ENCODE assay signal across 7 cellular contexts in the genomic region with DNA sequence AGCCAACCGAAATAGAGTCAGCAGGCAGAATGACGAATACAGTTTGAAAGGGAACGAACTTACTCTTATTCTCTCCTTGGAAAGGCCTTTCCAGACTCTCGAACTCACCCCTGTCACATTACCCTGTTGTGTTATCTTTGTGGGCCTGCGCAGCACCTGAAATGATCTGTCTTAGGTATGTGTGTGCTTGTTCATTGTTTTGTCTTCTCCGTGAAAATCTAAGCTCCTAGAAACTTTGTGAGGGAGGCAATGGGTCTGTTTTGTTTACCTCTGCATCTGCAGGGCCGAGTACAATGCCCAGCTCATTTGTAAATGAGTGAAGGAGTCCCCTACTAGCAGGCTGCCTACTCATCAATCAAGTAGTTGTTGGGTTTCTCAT.
DNase-seq lines count a peak whose midpoint lies in the region; ATAC-seq and TF ChIP-seq lines count a peak whose summit lies in the region.

No MANE protein-coding gene starts in this region.

- no peaks in the 10 kb centered on the region for H3K9me2 ChIP-seq in OCI-LY1 (ENCODE audit: low read depth, low read length)

- H3K27me3 ChIP-seq in OCI-LY1 (ENCODE audit: insufficient read depth, low read length) = no peaks in the 10 kb centered on the region

- no peaks in the 10 kb centered on the region for H3K27me3 Mint-ChIP-seq in stimulated activated naive B cell treated with anti-CD40 and anti-IgM and Interleukin-4, amounts not matched to agents 10 μg/mL and 1 μg/mL and 100 μg/mL, for 72 hours

- H3K9ac ChIP-seq in OCI-LY1 (ENCODE audit: low read length) = peak overlapping the region; percentile 73

- no peaks in the 10 kb centered on the region for H4K20me1 ChIP-seq in OCI-LY1 (ENCODE audit: insufficient read depth, low read length)

- peaks cover 31 to 52% of the 10 kb centered on the region in 2 donors for H3K4me1 Mint-ChIP-seq in stimulated activated naive B cell treated with anti-CD40 and anti-IgM and Interleukin-4, amounts not matched to agents 10 μg/mL and 1 μg/mL and 100 μg/mL, for 72 hours

- peak overlapping the region; percentile 84 for H3K27ac Mint-ChIP-seq in stimulated activated naive B cell treated with anti-CD40 and anti-IgM and Interleukin-4, amounts not matched to agents 10 μg/mL and 1 μg/mL and 100 μg/mL, for 72 hours

- H3K9me3 Mint-ChIP-seq in stimulated activated naive B cell treated with anti-CD40 and anti-IgM and Interleukin-4, amounts not matched to agents 10 μg/mL and 1 μg/mL and 100 μg/mL, for 72 hours = no peaks in the 10 kb centered on the region

- H3F3A ChIP-seq in OCI-LY1 (ENCODE audit: insufficient read depth, low read length) = peaks cover 6% of the 10 kb centered on the region; the same call in 1 of the 2 replicates

- H3K4me3 Mint-ChIP-seq in stimulated activated naive B cell treated with anti-CD40 and anti-IgM and Interleukin-4, amounts not matched to agents 10 μg/mL and 1 μg/mL and 100 μg/mL, for 72 hours = peak overlapping the region; percentile 81 to 82

- peak overlapping the region; percentile 77 for H3K4me2 ChIP-seq in OCI-LY1 (ENCODE audit: low read length)

- DNase-seq in iPS-NIHi11 (ENCODE audit: low spot score) = peak; percentile 22
- no peak for DNase-seq in stimulated activated naive B cell treated with anti-CD40 and anti-IgM and Interleukin-4, amounts not matched to agents 10 μg/mL and 1 μg/mL and 100 μg/mL, for 72 hours
- DNase-seq in KG1 (lab: John Stamatoyannopoulos, UW) = no peak
- DNase-seq in NK-92 treated with Interleukin-12 subunit alpha and Interleukin-12 subunit beta, amount 100 ng/mL, for 24 hours (lab: John Stamatoyannopoulos, UW) = no peak
- no peak for DNase-seq in NCI-H524 (lab: John Stamatoyannopoulos, UW)

- H3K4me3 ChIP-seq in OCI-LY1 (ENCODE audit: low read depth, low read length, poor library complexity, severe bottlenecking) = peak overlapping the region; percentile 72

- H3K79me2 ChIP-seq in OCI-LY1 (ENCODE audit: insufficient read depth, low read length) = peaks cover 20% of the 10 kb centered on the region

- peak; percentile 3 for ATAC-seq in GM21381 (IDR thresholded peaks at IDR 0.05; ENCODE audit: unreplicated experiment)
- ATAC-seq in stimulated activated naive B cell treated with anti-CD40 and anti-IgM and Interleukin-4, amounts not matched to agents 10 μg/mL and 1 μg/mL and 100 μg/mL, for 72 hours (replicated peaks) = no peak

- no peak overlapping the region for H2AFZ ChIP-seq in OCI-LY1 (ENCODE audit: low read length)

- peaks cover 35% of the 10 kb centered on the region for H3K36me3 ChIP-seq in OCI-LY1 (ENCODE audit: insufficient read depth, low read length)

- peak overlapping the region; percentile 98 for H3K27ac ChIP-seq in OCI-LY1 (ENCODE audit: low read depth, low read length, poor library complexity, severe bottlenecking)

- peaks cover 70% of the 10 kb centered on the region for H3K4me1 ChIP-seq in OCI-LY1 (ENCODE audit: insufficient read depth, low read length, severe bottlenecking)

- peaks cover 0 to 2% of the 10 kb centered on the region in 2 donors for H3K36me3 Mint-ChIP-seq in stimulated activated naive B cell treated with anti-CD40 and anti-IgM and Interleukin-4, amounts not matched to agents 10 μg/mL and 1 μg/mL and 100 μg/mL, for 72 hours

- H3K9me3 ChIP-seq in OCI-LY1 (ENCODE audit: low read length) = no peaks in the 10 kb centered on the region

- no peak for TF ChIP-seq CTCF in OCI-LY1 (IDR thresholded peaks at IDR 0.05; ENCODE audit: low read length)
